21 cellular contexts compared by ENCODE assay signal in genomic region chr5:144405986-144406385, GRCh38.
"Had no signal": no experiment of that assay in that cellular context is flagged by ENCODE, and none has a peak within 500 bp of the region (broad histone marks: within the 10 kb centered on the region; RNA-seq: fewer than 3 reads in every experiment).

No MANE protein-coding gene starts in this region.

- H3K27me3 Mint-ChIP-seq: stimulated activated naive B cell treated with anti-CD40 and anti-IgM and Interleukin-4, amounts not matched to agents 10 μg/mL and 1 μg/mL and 100 μg/mL, for 72 hours; stimulated activated naive CD8-positive, alpha-beta T cell treated with anti-CD3 and anti-CD28 coated beads, Interleukin-15, amount 100 ng/mL, for 72 hours had no signal

- H3K4me1 Mint-ChIP-seq: naive thymus-derived CD8-positive, alpha-beta T cell; stimulated activated naive B cell treated with anti-CD40 and anti-IgM and Interleukin-4, amounts not matched to agents 10 μg/mL and 1 μg/mL and 100 μg/mL, for 72 hours; stimulated activated naive CD8-positive, alpha-beta T cell treated with anti-CD3 and anti-CD28 coated beads, Interleukin-15, amount 100 ng/mL, for 72 hours had no signal

- H3K9me3 Mint-ChIP-seq: endodermal cell; stimulated activated naive B cell treated with anti-CD40 and anti-IgM and Interleukin-4, amounts not matched to agents 10 μg/mL and 1 μg/mL and 100 μg/mL, for 72 hours had no signal

- H3K27ac Mint-ChIP-seq: endodermal cell; naive thymus-derived CD8-positive, alpha-beta T cell; stimulated activated naive B cell treated with anti-CD40 and anti-IgM and Interleukin-4, amounts not matched to agents 10 μg/mL and 1 μg/mL and 100 μg/mL, for 72 hours; stimulated activated naive CD8-positive, alpha-beta T cell treated with anti-CD3 and anti-CD28 coated beads, Interleukin-15, amount 100 ng/mL, for 72 hours had no signal

- H3K36me3 Mint-ChIP-seq: naive thymus-derived CD8-positive, alpha-beta T cell; stimulated activated naive B cell treated with anti-CD40 and anti-IgM and Interleukin-4, amounts not matched to agents 10 μg/mL and 1 μg/mL and 100 μg/mL, for 72 hours had no signal

- H3K4me3 Mint-ChIP-seq: endodermal cell; naive thymus-derived CD8-positive, alpha-beta T cell; stimulated activated naive B cell treated with anti-CD40 and anti-IgM and Interleukin-4, amounts not matched to agents 10 μg/mL and 1 μg/mL and 100 μg/mL, for 72 hours; stimulated activated naive CD8-positive, alpha-beta T cell treated with anti-CD3 and anti-CD28 coated beads, Interleukin-15, amount 100 ng/mL, for 72 hours had no signal

- ATAC-seq: heart left ventricle; left colon; mucosa of descending colon; naive thymus-derived CD8-positive, alpha-beta T cell; sciatic nerve; stimulated activated naive B cell treated with anti-CD40 and anti-IgM and Interleukin-4, amounts not matched to agents 10 μg/mL and 1 μg/mL and 100 μg/mL, for 72 hours; stimulated activated naive CD8-positive, alpha-beta T cell treated with anti-CD3 and anti-CD28 coated beads, Interleukin-15, amount 100 ng/mL, for 72 hours; upper lobe of right lung had no signal

- DNase-seq: effector CD4-positive, alpha-beta T cell; endodermal cell; erythroblast; foreskin melanocyte; heart left ventricle; hippocampal formation; left colon; mammary epithelial cell; mucosa of descending colon; naive thymus-derived CD8-positive, alpha-beta T cell; occipital lobe; pancreas; spleen; stimulated activated CD4-positive, alpha-beta T cell treated with anti-CD3 and anti-CD28 coated beads, Interleukin-15, amount 100 ng/mL, for 24 hours; stimulated activated CD4-positive, alpha-beta T cell treated with anti-CD3 and anti-CD28 coated beads, Interleukin-1b, Interleukin-23, amount 100 ng/mL, for 48 hours; stimulated activated CD4-positive, alpha-beta T cell treated with anti-CD3 and anti-CD28 coated beads, Interleukin-4, amount 100 ng/mL, for 24 hours; stimulated activated naive B cell treated with anti-CD40 and anti-IgM and Interleukin-4, amounts not matched to agents 10 μg/mL and 1 μg/mL and 100 μg/mL, for 72 hours; stimulated activated naive CD8-positive, alpha-beta T cell treated with anti-CD3 and anti-CD28 coated beads, Interleukin-15, amount 100 ng/mL, for 72 hours; testis; upper lobe of right lung had no signal
